2 cellular contexts compared by ENCODE assay signal in the genomic region with DNA sequence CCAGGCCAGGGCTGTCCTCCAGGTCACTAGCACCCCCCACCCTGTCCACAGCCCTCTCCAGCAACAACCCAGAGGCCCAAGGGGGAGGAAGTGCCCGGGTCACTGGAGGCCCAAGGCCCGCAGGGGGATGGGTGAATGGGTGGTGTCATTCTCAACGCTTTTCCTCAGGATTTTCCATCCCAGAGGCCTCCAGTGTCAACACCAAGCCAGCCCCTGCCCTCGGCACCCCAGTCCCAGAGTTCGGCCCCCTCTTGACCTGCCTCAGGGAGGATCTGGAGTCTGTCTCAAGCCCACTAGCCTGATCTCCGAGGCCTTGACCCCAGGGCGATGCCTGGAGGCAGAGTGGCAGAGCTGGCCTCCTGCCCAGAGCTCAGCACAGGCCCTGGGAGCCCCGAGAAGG.
TF ChIP-seq lines count a peak whose summit lies in the region.

No MANE protein-coding gene starts in this region.

TF ChIP-seq in HEK293, 187 proteins besides CTCF, POLR2A, EP300 and RAD21:
- TF ChIP-seq ZFHX2 (tag by site-specific recombination; conservative IDR thresholded peaks at IDR 0.05) (no peak), GLIS2 (tag by site-specific recombination; IDR thresholded peaks at IDR 0.05) (0 out of 2 replicates have a peak, but pooled peaks have one; percentile 17)

TF ChIP-seq in H1, 55 proteins besides CTCF, POLR2A, EP300 and RAD21:
- TF ChIP-seq TCF12 (IDR thresholded peaks at IDR 0.05; ENCODE audit: low read depth, low read length) (no peak), MAFK (IDR thresholded peaks at IDR 0.05; ENCODE audit: low read depth, low read length) (no peak), SIRT6 (IDR thresholded peaks at IDR 0.05; ENCODE audit: low read length) (no peak), CREB1 (IDR thresholded peaks at IDR 0.05) (no peak), EGR1 (IDR thresholded peaks at IDR 0.05; ENCODE audit: borderline replicate concordance, low read depth, low read length) (no peak), CHD1 (IDR thresholded peaks at IDR 0.05; ENCODE audit: low read depth, low read length) (no peak), POLR2AphosphoS5 (IDR thresholded peaks at IDR 0.05; ENCODE audit: low read depth, low read length) (no peak), SIN3A (conservative IDR thresholded peaks at IDR 0.05 in 1 of 2, IDR thresholded peaks at IDR 0.05 in 1 of 2; ENCODE audit: low read depth in 1 of 2, low read length in 2 of 2) (no peak), KDM5A (IDR thresholded peaks at IDR 0.05; ENCODE audit: low read length) (no peak)
